33 cellular contexts compared by ENCODE assay signal in genomic region chr11:10080134-10080533, GRCh38.
"Had no signal": no experiment of that assay in that cellular context is flagged by ENCODE, and none has a peak within 500 bp of the region (broad histone marks: within the 10 kb centered on the region; RNA-seq: fewer than 3 reads in every experiment).

No MANE protein-coding gene starts in this region.

- H3K4me3 Mint-ChIP-seq: activated B cell treated with CpG ODN at 0.5 μM for 24 hours; activated CD4-positive, alpha-beta memory T cell treated with anti-CD3 and anti-CD28 coated beads for 36 hours; activated CD8-positive, alpha-beta memory T cell treated with anti-CD3 and anti-CD28 coated beads, Interleukin-2, amount 10 ng/mL, durations not matched to agents 7 days and 5 days; activated CD8-positive, alpha-beta T cell treated with anti-CD3 and anti-CD28 coated beads, Interleukin-2, amount 10 ng/mL, durations not matched to agents 7 days and 5 days; activated naive CD4-positive, alpha-beta T cell treated with anti-CD3 and anti-CD28 coated beads for 36 hours; activated naive CD4-positive, alpha-beta T cell treated with anti-CD3 and anti-CD28 coated beads, Interleukin-2, amount 50 U/mL, for 24 hours; activated naive CD8-positive, alpha-beta T cell treated with anti-CD3 and anti-CD28 coated beads, Interleukin-2, amount 10 ng/mL, durations not matched to agents 7 days and 5 days; activated T-helper 1 cell treated with anti-CD3 and anti-CD28 coated beads, Interleukin-12 subunit alpha, Interleukin-12 subunit beta, Interleukin-2, Interleukin-4 antibody, amounts not matched to agents 30 ng/mL and 10 ng/mL and 1 ng/mL, durations not matched to agents 14 hours and 24 hours and 36 hours; central memory CD8-positive, alpha-beta T cell; dendritic cell treated with granulocyte-macrophage colony-stimulating factor and Interleukin-4, amounts not matched to agents 40 ng/mL and 50 ng/mL, for 4 days; T-helper 17 cell; T-helper 2 cell treated with Interferon-gamma antibody and Interleukin-4, amounts not matched to agents 5 μg/mL and 100 μg/mL, for 36 hours had no signal

- H3K4me1 ChIP-seq: ascending aorta had no signal

- H3K36me3 ChIP-seq: brain microvascular endothelial cell, esophagus muscularis mucosa, heart right ventricle, WERI-Rb-1 had no signal

- H3K27me3 Mint-ChIP-seq: activated B cell treated with CpG ODN at 0.5 μM for 24 hours; activated CD4-positive, alpha-beta memory T cell treated with anti-CD3 and anti-CD28 coated beads for 36 hours; activated CD8-positive, alpha-beta memory T cell treated with anti-CD3 and anti-CD28 coated beads, Interleukin-2, amount 10 ng/mL, durations not matched to agents 7 days and 5 days; activated naive CD4-positive, alpha-beta T cell treated with anti-CD3 and anti-CD28 coated beads, Interleukin-2, amount 50 U/mL, for 24 hours; activated naive CD8-positive, alpha-beta T cell treated with anti-CD3 and anti-CD28 coated beads, Interleukin-2, amount 10 ng/mL, durations not matched to agents 7 days and 5 days; central memory CD8-positive, alpha-beta T cell; dendritic cell treated with granulocyte-macrophage colony-stimulating factor and Interleukin-4, amounts not matched to agents 40 ng/mL and 50 ng/mL, for 4 days; T-helper 17 cell had no signal

- DNase-seq: activated B cell treated with CpG ODN at 0.5 μM for 24 hours; activated CD4-positive, alpha-beta memory T cell treated with anti-CD3 and anti-CD28 coated beads for 36 hours; activated CD4-positive, alpha-beta T cell treated with anti-CD3 and anti-CD28 coated beads for 48 hours; activated CD4-positive, alpha-beta T cell treated with anti-CD3 and anti-CD28 coated beads, Interleukin-2, amount 50 U/mL, for 1 hour; activated CD8-positive, alpha-beta memory T cell treated with anti-CD3 and anti-CD28 coated beads, Interleukin-2, amount 10 ng/mL, durations not matched to agents 7 days and 5 days; activated CD8-positive, alpha-beta memory T cell treated with anti-CD3 and anti-CD28 coated beads, Interleukin-2, amount 50 U/mL, for 4 hours; activated CD8-positive, alpha-beta T cell treated with anti-CD3 and anti-CD28 coated beads, Interleukin-2, amount 10 ng/mL, durations not matched to agents 7 days and 5 days; activated effector memory CD4-positive, alpha-beta T cell treated with anti-CD3 and anti-CD28 coated beads, Interleukin-2, amount 50 U/mL, for 16 hours; activated naive CD4-positive, alpha-beta T cell treated with anti-CD3 and anti-CD28 coated beads for 36 hours; activated naive CD8-positive, alpha-beta T cell treated with anti-CD3 and anti-CD28 coated beads, Interleukin-2, amount 10 ng/mL, durations not matched to agents 7 days and 5 days; activated T-cell treated with anti-CD3 and anti-CD28 coated beads, Interleukin-2, amount 50 U/mL, for 1 hour; activated T-cell treated with anti-CD3 and anti-CD28 coated beads, Interleukin-2, amount 50 U/mL, for 48 hours; brain microvascular endothelial cell; dorsolateral prefrontal cortex; effector memory CD4-positive, alpha-beta T cell; erythroblast; foreskin melanocyte; heart right ventricle; T-helper 1 cell; T-helper 17 cell; T1000; WERI-Rb-1 had no signal

- H3K27ac Mint-ChIP-seq: activated B cell treated with CpG ODN at 0.5 μM for 24 hours; activated CD4-positive, alpha-beta memory T cell treated with anti-CD3 and anti-CD28 coated beads for 36 hours; activated CD8-positive, alpha-beta memory T cell treated with anti-CD3 and anti-CD28 coated beads, Interleukin-2, amount 10 ng/mL, durations not matched to agents 7 days and 5 days; activated CD8-positive, alpha-beta T cell treated with anti-CD3 and anti-CD28 coated beads, Interleukin-2, amount 10 ng/mL, durations not matched to agents 7 days and 5 days; activated naive CD4-positive, alpha-beta T cell treated with anti-CD3 and anti-CD28 coated beads for 36 hours; activated naive CD4-positive, alpha-beta T cell treated with anti-CD3 and anti-CD28 coated beads, Interleukin-2, amount 50 U/mL, for 24 hours; activated naive CD8-positive, alpha-beta T cell treated with anti-CD3 and anti-CD28 coated beads, Interleukin-2, amount 10 ng/mL, durations not matched to agents 7 days and 5 days; activated T-helper 1 cell treated with anti-CD3 and anti-CD28 coated beads, Interleukin-12 subunit alpha, Interleukin-12 subunit beta, Interleukin-2, Interleukin-4 antibody, amounts not matched to agents 30 ng/mL and 10 ng/mL and 1 ng/mL, durations not matched to agents 14 hours and 24 hours and 36 hours; activated T-helper 2 cell treated with anti-CD3 and anti-CD28 coated beads, Interferon-gamma antibody, Interleukin-2, Interleukin-4, amounts not matched to agents 10 μg/mL and 5 μg/mL and 100 μg/mL, durations not matched to agents 14 hours and 24 hours and 36 hours; dendritic cell treated with granulocyte-macrophage colony-stimulating factor and Interleukin-4, amounts not matched to agents 40 ng/mL and 50 ng/mL, for 4 days; T-helper 17 cell; T-helper 2 cell treated with Interferon-gamma antibody and Interleukin-4, amounts not matched to agents 5 μg/mL and 100 μg/mL, for 36 hours had no signal

- H3K4me1 Mint-ChIP-seq: activated B cell treated with CpG ODN at 0.5 μM for 24 hours; activated CD8-positive, alpha-beta memory T cell treated with anti-CD3 and anti-CD28 coated beads, Interleukin-2, amount 10 ng/mL, durations not matched to agents 7 days and 5 days; activated naive CD4-positive, alpha-beta T cell treated with anti-CD3 and anti-CD28 coated beads, Interleukin-2, amount 50 U/mL, for 24 hours; activated naive CD8-positive, alpha-beta T cell treated with anti-CD3 and anti-CD28 coated beads, Interleukin-2, amount 10 ng/mL, durations not matched to agents 7 days and 5 days; T-helper 17 cell had no signal

- H3K27ac ChIP-seq: ascending aorta, brain microvascular endothelial cell, coronary artery, dorsolateral prefrontal cortex, esophagus muscularis mucosa, gastroesophageal sphincter, heart right ventricle, WERI-Rb-1 had no signal

- ATAC-seq: activated CD4-positive, CD25-positive, alpha-beta regulatory T cell treated with anti-CD3 and anti-CD28 coated beads, Interleukin-2, amount 50 U/mL, for 24 hours; activated CD8-positive, alpha-beta memory T cell treated with anti-CD3 and anti-CD28 coated beads, Interleukin-2, amount 10 ng/mL, durations not matched to agents 7 days and 5 days; activated CD8-positive, alpha-beta T cell treated with anti-CD3 and anti-CD28 coated beads, Interleukin-2, amount 10 ng/mL, durations not matched to agents 7 days and 5 days; gastroesophageal sphincter; heart right ventricle; T-helper 17 cell had no signal

- H3K4me3 ChIP-seq: ascending aorta, coronary artery, dorsolateral prefrontal cortex, esophagus muscularis mucosa, gastroesophageal sphincter, heart right ventricle had no signal
